In the genomic region with DNA sequence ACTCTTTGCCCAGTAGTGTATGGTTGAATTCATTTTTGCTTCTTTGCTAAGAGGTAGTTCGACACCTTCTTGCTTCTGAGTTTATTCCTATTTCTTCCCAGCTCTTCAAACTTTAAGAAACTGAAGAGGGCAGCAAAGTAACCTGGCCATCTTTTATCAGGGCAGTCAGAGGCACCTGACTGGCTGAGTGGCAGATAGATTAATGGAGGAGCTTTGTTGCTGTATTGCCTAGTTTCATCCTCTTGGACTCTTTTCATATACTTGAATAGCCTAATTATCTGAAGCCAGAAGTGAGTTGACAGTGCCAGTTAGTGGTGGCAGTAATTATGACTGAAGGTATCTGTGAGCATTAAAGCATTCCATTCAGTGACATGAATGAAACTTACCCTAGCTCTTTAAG, we compare ENCODE assay signal across 13 cellular contexts.
DNase-seq lines count a peak whose midpoint lies in the region; ATAC-seq, FAIRE-seq and TF ChIP-seq lines count a peak whose summit lies in the region.
"Had no signal": no experiment of that assay in that cellular context is flagged by ENCODE, and none has a peak within 500 bp of the region (broad histone marks: within the 10 kb centered on the region; RNA-seq: fewer than 3 reads in every experiment).

No MANE protein-coding gene starts in this region.

- peaks cover 14% of the 10 kb centered on the region for H3K4me1 Mint-ChIP-seq in MCF 10A (ENCODE audit: insufficient read depth, unreplicated experiment)

- H3K36me3 ChIP-seq in breast epithelium (no peaks in the 10 kb centered on the region), PC-3 (ENCODE audit: low read depth, low read length) (peaks cover 32% of the 10 kb centered on the region), endothelial cell of umbilical vein (ENCODE audit: control insufficient read depth in 2 of 2, extremely low read depth in 1 of 2, insufficient read depth in 2 of 2, low read length in 2 of 2) (peaks cover 13 to 23% of the 10 kb centered on the region in 2 experiments), SJCRH30 (peaks cover 24% of the 10 kb centered on the region)

- no peak; the same call in 1 of the 2 replicates for ATAC-seq in PC-3

- intact Hi-C loops in MCF 10A (cut with micrococcal nuclease) (loop anchor here (5.0 kb wide), 1 partner anchor 72 kb away; no protein-coding TSS in a partner anchor), breast epithelium (cut with DNase I; ENCODE audit: low total_unique reads) (no loop called here), PC-3 (cut with micrococcal nuclease) (loop anchor here (1.0 to 10.0 kb wide), 2 partner anchors 71 to 72 kb away; no protein-coding TSS in a partner anchor), endothelial cell of umbilical vein (cut with micrococcal nuclease) (loop anchor here (10.0 kb wide), 1 partner anchor 141 kb away; no protein-coding TSS in a partner anchor), lower leg skin (cut with DNase I; ENCODE audit: low total_unique reads) (no loop called here)

- no peak overlapping the region for H3K27ac ChIP-seq in breast epithelium
- no peak overlapping the region for H3K27ac ChIP-seq in PC-3 (ENCODE audit: low read length)
- no peak overlapping the region for H3K27ac ChIP-seq in endothelial cell of umbilical vein (ENCODE audit: insufficient read depth, low read depth, low read length)
- no peak overlapping the region for H3K27ac ChIP-seq in SJCRH30
- H3K27ac ChIP-seq: heart left ventricle, parathyroid adenoma, SJSA1, vagina had no signal

- H3K27me3 Mint-ChIP-seq in MCF 10A (ENCODE audit: insufficient read depth, unreplicated experiment), result no peaks in the 10 kb centered on the region
- H3K27me3 Mint-ChIP-seq: activated CD4-positive, alpha-beta memory T cell treated with anti-CD3 and anti-CD28 coated beads, Interleukin-2, amount 10 ng/mL, durations not matched to agents 7 days and 5 days had no signal

- DNase-seq in MCF 10A (ENCODE audit: unreplicated experiment), result peak; percentile 11
- no peak for DNase-seq in breast epithelium (ENCODE audit: low spot score in 2 of 2)
- peak; percentile 6 for DNase-seq in PC-3
- DNase-seq in endothelial cell of umbilical vein (ENCODE audit: low read depth, low spot score), result peak; percentile 28
- DNase-seq in renal cortical epithelial cell (ENCODE audit: low read depth), result peak; percentile 5
- DNase-seq in NCI-H345 (lab: John Stamatoyannopoulos, UW), result no peak
- DNase-seq in lower leg skin (ENCODE audit: low spot score in 2 of 2), result no peak
- no peak for DNase-seq in SJCRH30
- DNase-seq: activated CD4-positive, alpha-beta memory T cell treated with anti-CD3 and anti-CD28 coated beads, Interleukin-2, amount 10 ng/mL, durations not matched to agents 7 days and 5 days; heart left ventricle had no signal

- CTCF ChIA-PET in MCF 10A (lab: Yijun Ruan, JAX), result interaction anchor here (0.6 to 1.3 kb wide), 6 partner anchors 13 to 141 kb away, joined by 3 to 6 read pairs (median 3); no protein-coding TSS in a partner anchor
- CTCF ChIA-PET in PC-3 (lab: Charles Lee), result interaction anchor here (0.5 kb wide), 1 partner anchor 72 kb away, joined by 3 read pairs; no protein-coding TSS in a partner anchor
- CTCF ChIA-PET in endothelial cell of umbilical vein (lab: Charles Lee), result interaction anchor here (0.7 to 7.1 kb wide), 9 partner anchors 8 to 140 kb away, joined by 3 to 48 read pairs (median 4); no protein-coding TSS in a partner anchor

- TF ChIP-seq POLR2A in breast epithelium (IDR thresholded peaks at IDR 0.05) (no peak), endothelial cell of umbilical vein (IDR thresholded peaks at IDR 0.05; ENCODE audit: low read depth, low read length) (no peak), lower leg skin (IDR thresholded peaks at IDR 0.05) (no peak)

- no peaks in the 10 kb centered on the region for H3K9me2 ChIP-seq in PC-3 (replicated peaks; ENCODE audit: low read length)

- no TSS peak for BruUV-seq in MCF 10A (replicated peaks; lab: Mats Ljungman, UMichigan)
- no TSS peak for BruUV-seq in PC-3 (replicated peaks; lab: Mats Ljungman, UMichigan)
- BruUV-seq in endothelial cell of umbilical vein (replicated peaks; lab: Mats Ljungman, UMichigan), result no TSS peak

- peaks cover 9% of the 10 kb centered on the region; the same call in 1 of the 2 replicates for H3K79me2 ChIP-seq in PC-3 (ENCODE audit: low read length)
- H3K79me2 ChIP-seq in endothelial cell of umbilical vein (ENCODE audit: control insufficient read depth, insufficient read depth, low read length), result peaks cover 48% of the 10 kb centered on the region
- H3K79me2 ChIP-seq: parathyroid adenoma had no signal

- no peak overlapping the region for H3K27ac Mint-ChIP-seq in MCF 10A (ENCODE audit: low read depth, unreplicated experiment)
- H3K27ac Mint-ChIP-seq: activated CD4-positive, alpha-beta memory T cell treated with anti-CD3 and anti-CD28 coated beads, Interleukin-2, amount 10 ng/mL, durations not matched to agents 7 days and 5 days had no signal

- no peaks in the 10 kb centered on the region for H3K9me3 Mint-ChIP-seq in MCF 10A (ENCODE audit: unreplicated experiment)
- H3K9me3 Mint-ChIP-seq: activated CD4-positive, alpha-beta memory T cell treated with anti-CD3 and anti-CD28 coated beads, Interleukin-2, amount 10 ng/mL, durations not matched to agents 7 days and 5 days had no signal

- H3K9me3 ChIP-seq in breast epithelium, result no peaks in the 10 kb centered on the region
- H3K9me3 ChIP-seq in PC-3 (ENCODE audit: low read length), result no peaks in the 10 kb centered on the region
- no peaks in the 10 kb centered on the region for H3K9me3 ChIP-seq in endothelial cell of umbilical vein (replicated peaks; ENCODE audit: control insufficient read depth, insufficient read depth, low read length)
- no peaks in the 10 kb centered on the region for H3K9me3 ChIP-seq in SJCRH30 (replicated peaks)
- H3K9me3 ChIP-seq: heart left ventricle, SJSA1, vagina had no signal

- no peak overlapping the region for H3K4me2 ChIP-seq in PC-3 (ENCODE audit: low read length)
- no peak overlapping the region for H3K4me2 ChIP-seq in endothelial cell of umbilical vein (ENCODE audit: insufficient read depth, low read length)

- H3K36me3 Mint-ChIP-seq in MCF 10A (ENCODE audit: insufficient read depth, unreplicated experiment), result peaks cover 33% of the 10 kb centered on the region

- H3K4me3 ChIP-seq in breast epithelium (no peak overlapping the region), PC-3 (ENCODE audit: low read length) (no peak overlapping the region), endothelial cell of umbilical vein (replicated peaks in 1 of 3; ENCODE audit: insufficient read depth in 1 of 3, low read depth in 1 of 3, low read length in 3 of 3) (no peak overlapping the region), lower leg skin (ENCODE audit: low read depth, poor library complexity, severe bottlenecking) (no peak overlapping the region), SJCRH30 (no peak overlapping the region)
- H3K4me3 ChIP-seq: heart left ventricle, SJSA1, vagina had no signal

- WGBS in lower leg skin, 2 donors, result 78 to 100% methylated on average over 1 of the region's 1 CpG

- no peaks in the 10 kb centered on the region for H3K27me3 ChIP-seq in breast epithelium
- no peaks in the 10 kb centered on the region for H3K27me3 ChIP-seq in PC-3 (ENCODE audit: low read length)
- H3K27me3 ChIP-seq in endothelial cell of umbilical vein (ENCODE audit: control insufficient read depth in 2 of 2, insufficient read depth in 2 of 2, low read length in 2 of 2), result no peaks in the 10 kb centered on the region
- no peaks in the 10 kb centered on the region for H3K27me3 ChIP-seq in SJCRH30
- H3K27me3 ChIP-seq: heart left ventricle, SJSA1, vagina had no signal

- POLR2A ChIA-PET in MCF 10A (lab: Yijun Ruan, JAX), result interaction anchor here (0.6 kb wide), 1 partner anchor 95 kb away, joined by 3 read pairs; no protein-coding TSS in a partner anchor
- POLR2A ChIA-PET in PC-3 (lab: Charles Lee; ENCODE audit: unreplicated experiment), result no interaction called here
- POLR2A ChIA-PET in endothelial cell of umbilical vein (lab: Charles Lee), result no interaction called here

- H2AFZ ChIP-seq in PC-3 (ENCODE audit: low read length) (no peak overlapping the region), endothelial cell of umbilical vein (ENCODE audit: low read depth, low read length) (no peak overlapping the region)
- H2AFZ ChIP-seq: parathyroid adenoma had no signal

- no peak overlapping the region for H3K4me3 Mint-ChIP-seq in MCF 10A (ENCODE audit: unreplicated experiment)
- H3K4me3 Mint-ChIP-seq: activated CD4-positive, alpha-beta memory T cell treated with anti-CD3 and anti-CD28 coated beads, Interleukin-2, amount 10 ng/mL, durations not matched to agents 7 days and 5 days had no signal

- no peak overlapping the region for H3K9ac ChIP-seq in PC-3 (ENCODE audit: low read length)
- H3K9ac ChIP-seq in endothelial cell of umbilical vein (replicated peaks; ENCODE audit: extremely low read depth, insufficient read depth, low read length), result no peak overlapping the region
- H3K9ac ChIP-seq: parathyroid adenoma had no signal

- H3K4me1 ChIP-seq in breast epithelium (no peaks in the 10 kb centered on the region), PC-3 (ENCODE audit: insufficient read depth, low read length) (no peaks in the 10 kb centered on the region), endothelial cell of umbilical vein (ENCODE audit: control insufficient read depth, extremely low read depth, insufficient read depth, low read length) (no peaks in the 10 kb centered on the region), SJCRH30 (no peaks in the 10 kb centered on the region)
- H3K4me1 ChIP-seq: heart left ventricle, parathyroid adenoma, vagina had no signal

- H3F3A ChIP-seq in PC-3 (ENCODE audit: low read length, unreplicated experiment), result no peaks in the 10 kb centered on the region

- TF ChIP-seq CTCF in MCF 10A (IDR thresholded peaks at IDR 0.05; ENCODE audit: unreplicated experiment), result no peak
- TF ChIP-seq CTCF in breast epithelium (IDR thresholded peaks at IDR 0.05), result no peak
- TF ChIP-seq CTCF in PC-3 (conservative IDR thresholded peaks at IDR 0.05; ENCODE audit: low read depth, low read length), result peak; percentile 26; the same call in 1 of the 2 replicates
- no peak for TF ChIP-seq CTCF in endothelial cell of umbilical vein (IDR thresholded peaks at IDR 0.05; ENCODE audit: extremely low read depth in 1 of 2, insufficient read depth in 1 of 2, low read depth in 1 of 2, low read length in 2 of 2)
- TF ChIP-seq CTCF in lower leg skin (IDR thresholded peaks at IDR 0.05), result no peak

- no peaks in the 10 kb centered on the region for H3K9me1 ChIP-seq in endothelial cell of umbilical vein (replicated peaks; ENCODE audit: control insufficient read depth, extremely low read depth, insufficient read depth, low read length)

- H4K20me1 ChIP-seq in PC-3 (ENCODE audit: low read length) (no peaks in the 10 kb centered on the region), endothelial cell of umbilical vein (replicated peaks; ENCODE audit: control insufficient read depth, extremely low read depth, insufficient read depth, low read length) (no peaks in the 10 kb centered on the region)

- dilution Hi-C loops in endothelial cell of umbilical vein (cut with MboI; ENCODE audit: extremely low pct_ligation_motif_present, low sequenced_read_pairs), result no loop called here

- FAIRE-seq in endothelial cell of umbilical vein (lab: Jason Lieb, UNC), result no peak

TF ChIP-seq in endothelial cell of umbilical vein, 7 proteins besides CTCF, POLR2A, EP300 and RAD21 (continues in another document):
- no peak for TF ChIP-seq EZH2 (IDR thresholded peaks at IDR 0.05; ENCODE audit: borderline replicate concordance, low read depth, low read length, severe bottlenecking)
- TF ChIP-seq JUN (IDR thresholded peaks at IDR 0.05; ENCODE audit: borderline replicate concordance, insufficient read depth, insufficient read length, low read depth), result no peak

Comparison
In these comparisons a context has a peak if more than half of its experiments do, and no peak if none do; other contexts are left out.
1. DNase-seq: peak in MCF 10A (single experiment), PC-3 (single experiment), endothelial cell of umbilical vein (single experiment) and renal cortical epithelial cell (single experiment); none in breast epithelium (0 of 2), NCI-H345 (single experiment), lower leg skin (0 of 2) and SJCRH30 (0 of 2).
2. intact Hi-C loops: an anchor here in MCF 10A (5.0 kb wide), PC-3 (1.0 to 10.0 kb wide) and endothelial cell of umbilical vein (10.0 kb wide); none called in breast epithelium and lower leg skin.